Comparison of ENCODE assay signal across 11 cellular contexts in genomic region chr1:169462385-169462784, GRCh38. TPM values are rescaled to one million over a fixed set of nuclear protein-coding genes. Genes with fewer than 3 reads are reported as not detected.
"Had no signal": no experiment of that assay in that cellular context is flagged by ENCODE, and none has a peak within 500 bp of the region (broad histone marks: within the 10 kb centered on the region; RNA-seq: fewer than 3 reads in every experiment).

No MANE protein-coding gene starts in this region.

- H3K4me3 ChIP-seq: GM23248, GM23338, HAP-1 had no signal

- H3K9me3 ChIP-seq: HAP-1 had no signal

- H3K4me3 Mint-ChIP-seq: GM23338, H9, HFFc6 had no signal

- FAIRE-seq: H1, H54 had no signal

- DNase-seq: GM23248, GOT3, H7, H9, HCEC 1CT, HFFc6 had no signal

- H3K9ac ChIP-seq: GM23248 had no signal

- H3K4me2 ChIP-seq: GM23338 had no signal

- H3K4me1 ChIP-seq: HAP-1 had no signal

- ATAC-seq: GM23338, HCT116 had no signal

- H3K27ac ChIP-seq: GM23248 had no signal

- H3K27ac Mint-ChIP-seq: GM23338, H9, HFFc6 had no signal

- H2AFZ ChIP-seq: GM23248, GM23338 had no signal

RNA-seq across cellular contexts. Expression of gene CCDC181, which starts 35.1 kb away (rescaled TPM):
- total RNA-seq: GM23248, HFFc6 had no signal
- polyA plus RNA-seq: GM23248 had no signal
